ENCODE assay signal across 20 cellular contexts in genomic region chrX:150847088-150847487, GRCh38. TPM values are rescaled to one million over a fixed set of nuclear protein-coding genes. Genes with fewer than 3 reads are reported as not detected.
DNase-seq lines count a peak whose midpoint lies in the region; ATAC-seq and TF ChIP-seq lines count a peak whose summit lies in the region.
"Had no signal": no experiment of that assay in that cellular context is flagged by ENCODE, and none has a peak within 500 bp of the region (broad histone marks: within the 10 kb centered on the region; RNA-seq: fewer than 3 reads in every experiment).

No MANE protein-coding gene starts in this region.

- in situ Hi-C loops in Panc1 (cut with HindIII; ENCODE audit: low pct_unique_long_range_greater_than_20kb, low sequenced_read_pairs), result no loop called here

- no peaks in the 10 kb centered on the region for H3K27me3 Mint-ChIP-seq in stimulated activated naive CD8-positive, alpha-beta T cell treated with anti-CD3 and anti-CD28 coated beads, Interleukin-15, Interleukin-2, amounts not matched to agents 100 ng/mL and 50 ng/mL, for 24 hours
- no peaks in the 10 kb centered on the region for H3K27me3 Mint-ChIP-seq in stimulated activated naive CD8-positive, alpha-beta T cell treated with anti-CD3 and anti-CD28 coated beads, Interleukin-15, amount 100 ng/mL, for 72 hours

- H3K9me3 Mint-ChIP-seq in stimulated activated naive CD8-positive, alpha-beta T cell treated with anti-CD3 and anti-CD28 coated beads, Interleukin-15, Interleukin-2, amounts not matched to agents 100 ng/mL and 50 ng/mL, for 24 hours, result no peaks in the 10 kb centered on the region
- H3K9me3 Mint-ChIP-seq in stimulated activated naive CD8-positive, alpha-beta T cell treated with anti-CD3 and anti-CD28 coated beads, Interleukin-15, amount 100 ng/mL, for 72 hours, result no peaks in the 10 kb centered on the region

- H3K4me1 ChIP-seq in Panc1 (ENCODE audit: control insufficient read depth, insufficient read depth, low read length), result peaks cover 56% of the 10 kb centered on the region

- peak overlapping the region; percentile 17 for H3K27ac Mint-ChIP-seq in stimulated activated naive CD8-positive, alpha-beta T cell treated with anti-CD3 and anti-CD28 coated beads, Interleukin-15, Interleukin-2, amounts not matched to agents 100 ng/mL and 50 ng/mL, for 24 hours
- no peak overlapping the region for H3K27ac Mint-ChIP-seq in stimulated activated naive CD8-positive, alpha-beta T cell treated with anti-CD3 and anti-CD28 coated beads, Interleukin-15, amount 100 ng/mL, for 72 hours

- H3K36me3 Mint-ChIP-seq in stimulated activated naive CD8-positive, alpha-beta T cell treated with anti-CD3 and anti-CD28 coated beads, Interleukin-15, Interleukin-2, amounts not matched to agents 100 ng/mL and 50 ng/mL, for 24 hours (ENCODE audit: low read depth), result peaks cover 12% of the 10 kb centered on the region

- CTCF ChIA-PET in Panc1 (lab: Charles Lee), result interaction anchor here (0.5 kb wide), 1 partner anchor 44 kb away, joined by 7 read pairs; no protein-coding TSS in a partner anchor

- H3K27ac ChIP-seq in Panc1 (ENCODE audit: low read length) (peak overlapping the region; percentile 84), epithelial cell of prostate (peak overlapping the region; percentile 92)
- H3K27ac ChIP-seq: PC-9 had no signal

- intact Hi-C loops in Panc1 (cut with micrococcal nuclease; ENCODE audit: unreplicated experiment), result no loop called here

- no peaks in the 10 kb centered on the region for H3K36me3 ChIP-seq in Panc1 (ENCODE audit: control insufficient read depth, insufficient read depth, low read length)

- POLR2A ChIA-PET in Panc1 (lab: Charles Lee), result interaction anchor here (0.6 kb wide), 1 partner anchor 553 kb away, joined by 14 read pairs; no protein-coding TSS in a partner anchor

- no peaks in the 10 kb centered on the region for H3K9me3 ChIP-seq in Panc1 (ENCODE audit: control insufficient read depth, insufficient read depth, low read depth, low read length)
- H3K9me3 ChIP-seq: SK-N-SH had no signal

- TF ChIP-seq CTCF in Panc1 (IDR thresholded peaks at IDR 0.05), result no peak

- no peak for DNase-seq in stimulated activated naive CD8-positive, alpha-beta T cell treated with anti-CD3 and anti-CD28 coated beads, Interleukin-15, amount 100 ng/mL, for 72 hours
- DNase-seq in Panc1 (ENCODE audit: low read depth, low spot score) (no peak), epithelial cell of prostate (ENCODE audit: low read depth, low spot score) (no peak), RKO (ENCODE audit: low spot score) (no peak)
- no peak for DNase-seq in stimulated activated CD8-positive, alpha-beta memory T cell treated with anti-CD3 and anti-CD28 coated beads, Interleukin-4, amount 100 ng/mL, for 48 hours
- no peak for DNase-seq in activated CD4-positive, alpha-beta T cell treated with anti-CD3 and anti-CD28 coated beads, Interleukin-2, amount 50 U/mL, for 1 hour
- DNase-seq: ACHN, AML-193, COR-L47, DMS153, IMR-90, NCI-H1048, NCI-H1436 treated with DMSO at 0.1 percent for 48 hours, NCI-H2029 treated with DMSO at 0.1 percent for 48 hours, NCI-H2171 treated with DMSO at 0.1 percent for 48 hours, NCI-H774, PC-9, SK-N-SH had no signal

- no TSS peak for BruUV-seq in Panc1 (replicated peaks; lab: Mats Ljungman, UMichigan)

- peaks cover 4% of the 10 kb centered on the region for H3K4me1 Mint-ChIP-seq in stimulated activated naive CD8-positive, alpha-beta T cell treated with anti-CD3 and anti-CD28 coated beads, Interleukin-15, Interleukin-2, amounts not matched to agents 100 ng/mL and 50 ng/mL, for 24 hours (ENCODE audit: low read depth)
- H3K4me1 Mint-ChIP-seq in stimulated activated naive CD8-positive, alpha-beta T cell treated with anti-CD3 and anti-CD28 coated beads, Interleukin-15, amount 100 ng/mL, for 72 hours, result peaks cover 14% of the 10 kb centered on the region

- H3K4me3 Mint-ChIP-seq in stimulated activated naive CD8-positive, alpha-beta T cell treated with anti-CD3 and anti-CD28 coated beads, Interleukin-15, Interleukin-2, amounts not matched to agents 100 ng/mL and 50 ng/mL, for 24 hours, result no peak overlapping the region
- H3K4me3 Mint-ChIP-seq in stimulated activated naive CD8-positive, alpha-beta T cell treated with anti-CD3 and anti-CD28 coated beads, Interleukin-15, amount 100 ng/mL, for 72 hours, result no peak overlapping the region

- ATAC-seq in stimulated activated naive CD8-positive, alpha-beta T cell treated with anti-CD3 and anti-CD28 coated beads, Interleukin-15, amount 100 ng/mL, for 72 hours, result no peak
- ATAC-seq in Panc1, result no peak
- ATAC-seq: Right ventricle myocardium inferior had no signal

- H3K27me3 ChIP-seq in Panc1 (ENCODE audit: control insufficient read depth, insufficient read depth, low read length), result no peaks in the 10 kb centered on the region

- no peak overlapping the region for H3K4me3 ChIP-seq in Panc1 (ENCODE audit: low read depth in 2 of 2, low read length in 2 of 2)
- H3K4me3 ChIP-seq: PC-9 had no signal

RNA-seq across cellular contexts. Expression of gene CD99L2, which starts 51.4 kb away (rescaled TPM):
- total RNA-seq in Panc1 (2021; ENCODE audit: unreplicated experiment), result 156 TPM
- polyA plus RNA-seq in Panc1 (2012; ENCODE audit: insufficient read length), result 193 TPM
